ENCODE assay signal across 1 cellular context in genomic region chrX:139881572-139881971, GRCh38.
A peak's percentile ranks its signal among the peaks of the same experiment; 100 is the strongest.
TF ChIP-seq lines count a peak whose summit lies in the region.

No MANE protein-coding gene starts in this region.

TF ChIP-seq in SK-N-SH, 30 proteins besides CTCF, POLR2A, EP300 and RAD21 (continued from another document):
- TF ChIP-seq NRF1 (IDR thresholded peaks at IDR 0.05; ENCODE audit: low read depth, low read length) (no peak), YY1 (IDR thresholded peaks at IDR 0.05; ENCODE audit: low read depth) (no peak), RCOR1 (IDR thresholded peaks at IDR 0.05; ENCODE audit: low read length) (no peak), SMC3 (IDR thresholded peaks at IDR 0.05; ENCODE audit: low read depth, low read length) (no peak), NFIC (IDR thresholded peaks at IDR 0.05; ENCODE audit: borderline replicate concordance) (peak; percentile 67; the same call in 1 of the 2 replicates), POLR2AphosphoS5 (IDR thresholded peaks at IDR 0.05; ENCODE audit: low read depth, low read length) (no peak; the same call in 1 of the 2 replicates), RFX5 (IDR thresholded peaks at IDR 0.05; ENCODE audit: low read length) (no peak), TCF12 (IDR thresholded peaks at IDR 0.05) (peak; percentile 85), TEAD4 (IDR thresholded peaks at IDR 0.05; ENCODE audit: borderline replicate concordance, insufficient read depth) (0 out of 2 replicates have a peak, but pooled peaks have one; percentile 18), EZH2phosphoT487 (IDR thresholded peaks at IDR 0.05; ENCODE audit: borderline replicate concordance, low read depth) (no peak), CHD2 (IDR thresholded peaks at IDR 0.05; ENCODE audit: low read length, partially characterized antibody) (no peak), MEF2A (IDR thresholded peaks at IDR 0.05; ENCODE audit: borderline replicate concordance, low read depth) (peak; percentile 54; the same call in 1 of the 2 replicates), MXI1 (IDR thresholded peaks at IDR 0.05; ENCODE audit: low read depth, low read length) (no peak), FOXM1 (IDR thresholded peaks at IDR 0.05; ENCODE audit: low read depth) (no peak), GABPA (IDR thresholded peaks at IDR 0.05; ENCODE audit: low read depth) (no peak), FOSL2 (IDR thresholded peaks at IDR 0.05; ENCODE audit: borderline replicate concordance, low read depth) (peak; percentile 65; the same call in 1 of the 2 replicates), TAF1 (IDR thresholded peaks at IDR 0.05; ENCODE audit: borderline replicate concordance, low read depth, low read length) (no peak), JUND (IDR thresholded peaks at IDR 0.05) (peak; percentile 54), FOXJ3 (CRISPR knock-in tag; IDR thresholded peaks at IDR 0.05) (no peak)
- TF ChIP-seq, protein P1, sequence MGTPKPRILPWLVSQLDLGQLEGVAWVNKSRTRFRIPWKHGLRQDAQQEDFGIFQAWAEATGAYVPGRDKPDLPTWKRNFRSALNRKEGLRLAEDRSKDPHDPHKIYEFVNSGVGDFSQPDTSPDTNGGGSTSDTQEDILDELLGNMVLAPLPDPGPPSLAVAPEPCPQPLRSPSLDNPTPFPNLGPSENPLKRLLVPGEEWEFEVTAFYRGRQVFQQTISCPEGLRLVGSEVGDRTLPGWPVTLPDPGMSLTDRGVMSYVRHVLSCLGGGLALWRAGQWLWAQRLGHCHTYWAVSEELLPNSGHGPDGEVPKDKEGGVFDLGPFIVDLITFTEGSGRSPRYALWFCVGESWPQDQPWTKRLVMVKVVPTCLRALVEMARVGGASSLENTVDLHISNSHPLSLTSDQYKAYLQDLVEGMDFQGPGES (IDR thresholded peaks at IDR 0.05; ENCODE audit: low read depth, low read length) = no peak
- TF ChIP-seq, protein P2, sequence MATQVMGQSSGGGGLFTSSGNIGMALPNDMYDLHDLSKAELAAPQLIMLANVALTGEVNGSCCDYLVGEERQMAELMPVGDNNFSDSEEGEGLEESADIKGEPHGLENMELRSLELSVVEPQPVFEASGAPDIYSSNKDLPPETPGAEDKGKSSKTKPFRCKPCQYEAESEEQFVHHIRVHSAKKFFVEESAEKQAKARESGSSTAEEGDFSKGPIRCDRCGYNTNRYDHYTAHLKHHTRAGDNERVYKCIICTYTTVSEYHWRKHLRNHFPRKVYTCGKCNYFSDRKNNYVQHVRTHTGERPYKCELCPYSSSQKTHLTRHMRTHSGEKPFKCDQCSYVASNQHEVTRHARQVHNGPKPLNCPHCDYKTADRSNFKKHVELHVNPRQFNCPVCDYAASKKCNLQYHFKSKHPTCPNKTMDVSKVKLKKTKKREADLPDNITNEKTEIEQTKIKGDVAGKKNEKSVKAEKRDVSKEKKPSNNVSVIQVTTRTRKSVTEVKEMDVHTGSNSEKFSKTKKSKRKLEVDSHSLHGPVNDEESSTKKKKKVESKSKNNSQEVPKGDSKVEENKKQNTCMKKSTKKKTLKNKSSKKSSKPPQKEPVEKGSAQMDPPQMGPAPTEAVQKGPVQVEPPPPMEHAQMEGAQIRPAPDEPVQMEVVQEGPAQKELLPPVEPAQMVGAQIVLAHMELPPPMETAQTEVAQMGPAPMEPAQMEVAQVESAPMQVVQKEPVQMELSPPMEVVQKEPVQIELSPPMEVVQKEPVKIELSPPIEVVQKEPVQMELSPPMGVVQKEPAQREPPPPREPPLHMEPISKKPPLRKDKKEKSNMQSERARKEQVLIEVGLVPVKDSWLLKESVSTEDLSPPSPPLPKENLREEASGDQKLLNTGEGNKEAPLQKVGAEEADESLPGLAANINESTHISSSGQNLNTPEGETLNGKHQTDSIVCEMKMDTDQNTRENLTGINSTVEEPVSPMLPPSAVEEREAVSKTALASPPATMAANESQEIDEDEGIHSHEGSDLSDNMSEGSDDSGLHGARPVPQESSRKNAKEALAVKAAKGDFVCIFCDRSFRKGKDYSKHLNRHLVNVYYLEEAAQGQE (IDR thresholded peaks at IDR 0.05; ENCODE audit: low read depth, low read length) = no peak
- TF ChIP-seq, protein P3, sequence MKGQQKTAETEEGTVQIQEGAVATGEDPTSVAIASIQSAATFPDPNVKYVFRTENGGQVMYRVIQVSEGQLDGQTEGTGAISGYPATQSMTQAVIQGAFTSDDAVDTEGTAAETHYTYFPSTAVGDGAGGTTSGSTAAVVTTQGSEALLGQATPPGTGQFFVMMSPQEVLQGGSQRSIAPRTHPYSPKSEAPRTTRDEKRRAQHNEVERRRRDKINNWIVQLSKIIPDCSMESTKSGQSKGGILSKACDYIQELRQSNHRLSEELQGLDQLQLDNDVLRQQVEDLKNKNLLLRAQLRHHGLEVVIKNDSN (IDR thresholded peaks at IDR 0.05; ENCODE audit: borderline replicate concordance, low read depth) = no peak
- TF ChIP-seq, protein P4, sequence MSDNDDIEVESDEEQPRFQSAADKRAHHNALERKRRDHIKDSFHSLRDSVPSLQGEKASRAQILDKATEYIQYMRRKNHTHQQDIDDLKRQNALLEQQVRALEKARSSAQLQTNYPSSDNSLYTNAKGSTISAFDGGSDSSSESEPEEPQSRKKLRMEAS (IDR thresholded peaks at IDR 0.05; ENCODE audit: low read depth) = peak; percentile 20; the same call in 1 of the 2 replicates
- TF ChIP-seq, protein P5, sequence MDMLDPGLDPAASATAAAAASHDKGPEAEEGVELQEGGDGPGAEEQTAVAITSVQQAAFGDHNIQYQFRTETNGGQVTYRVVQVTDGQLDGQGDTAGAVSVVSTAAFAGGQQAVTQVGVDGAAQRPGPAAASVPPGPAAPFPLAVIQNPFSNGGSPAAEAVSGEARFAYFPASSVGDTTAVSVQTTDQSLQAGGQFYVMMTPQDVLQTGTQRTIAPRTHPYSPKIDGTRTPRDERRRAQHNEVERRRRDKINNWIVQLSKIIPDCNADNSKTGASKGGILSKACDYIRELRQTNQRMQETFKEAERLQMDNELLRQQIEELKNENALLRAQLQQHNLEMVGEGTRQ (IDR thresholded peaks at IDR 0.05; ENCODE audit: borderline replicate concordance, low read depth, low read length) = no peak
- TF ChIP-seq, protein P6, sequence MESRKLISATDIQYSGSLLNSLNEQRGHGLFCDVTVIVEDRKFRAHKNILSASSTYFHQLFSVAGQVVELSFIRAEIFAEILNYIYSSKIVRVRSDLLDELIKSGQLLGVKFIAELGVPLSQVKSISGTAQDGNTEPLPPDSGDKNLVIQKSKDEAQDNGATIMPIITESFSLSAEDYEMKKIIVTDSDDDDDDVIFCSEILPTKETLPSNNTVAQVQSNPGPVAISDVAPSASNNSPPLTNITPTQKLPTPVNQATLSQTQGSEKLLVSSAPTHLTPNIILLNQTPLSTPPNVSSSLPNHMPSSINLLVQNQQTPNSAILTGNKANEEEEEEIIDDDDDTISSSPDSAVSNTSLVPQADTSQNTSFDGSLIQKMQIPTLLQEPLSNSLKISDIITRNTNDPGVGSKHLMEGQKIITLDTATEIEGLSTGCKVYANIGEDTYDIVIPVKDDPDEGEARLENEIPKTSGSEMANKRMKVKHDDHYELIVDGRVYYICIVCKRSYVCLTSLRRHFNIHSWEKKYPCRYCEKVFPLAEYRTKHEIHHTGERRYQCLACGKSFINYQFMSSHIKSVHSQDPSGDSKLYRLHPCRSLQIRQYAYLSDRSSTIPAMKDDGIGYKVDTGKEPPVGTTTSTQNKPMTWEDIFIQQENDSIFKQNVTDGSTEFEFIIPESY (IDR thresholded peaks at IDR 0.05; ENCODE audit: borderline replicate concordance, low read depth) = no peak
